8 cellular contexts compared by ENCODE assay signal in the genomic region with DNA sequence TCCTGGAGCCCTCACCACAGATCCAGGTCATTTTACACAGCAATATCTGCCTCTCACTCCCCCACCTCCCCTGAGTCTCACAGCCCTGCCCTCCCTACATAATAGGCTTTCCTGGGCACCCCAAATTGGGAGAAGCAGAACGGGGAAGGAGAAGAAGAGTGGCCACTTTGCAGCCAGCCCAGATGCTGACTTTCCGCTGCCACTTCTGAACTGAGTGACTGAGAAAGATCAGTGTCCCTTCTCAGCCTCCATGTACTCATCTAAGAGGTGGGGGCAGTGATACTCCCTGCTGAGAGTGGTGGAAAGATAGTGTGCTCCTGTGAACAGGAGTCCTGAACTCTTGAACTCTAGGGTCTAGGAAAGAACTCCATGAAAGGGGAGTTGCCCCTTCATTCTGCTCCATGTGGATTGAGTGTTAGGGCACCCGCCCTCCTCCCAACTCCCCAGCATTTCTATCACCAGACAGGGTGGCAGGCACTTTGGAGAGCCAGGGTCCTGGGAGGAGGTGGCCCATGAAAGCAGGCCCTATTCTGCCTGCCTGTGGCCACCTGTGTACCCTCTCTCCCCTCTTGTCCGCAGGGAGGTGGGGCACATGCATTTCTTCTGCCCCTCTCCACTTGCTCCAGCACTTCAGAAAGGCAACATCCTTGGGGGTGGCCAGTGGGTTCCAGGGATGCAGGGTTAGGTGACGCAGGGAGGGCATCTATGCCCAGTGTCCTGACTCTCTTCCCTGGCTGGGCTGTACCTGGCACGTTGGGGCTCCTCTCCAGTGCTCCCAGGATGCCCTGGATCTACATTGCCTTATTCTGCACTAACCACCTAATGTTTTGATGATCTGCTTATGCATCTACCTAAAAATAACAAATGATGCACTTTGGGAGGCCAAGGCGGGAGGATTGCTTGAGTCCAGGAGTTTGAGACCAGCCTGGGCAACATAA. TPM values are rescaled to one million over a fixed set of nuclear protein-coding genes. Genes with fewer than 3 reads are reported as not detected.
DNase-seq lines count a peak whose midpoint lies in the region; ATAC-seq, FAIRE-seq and TF ChIP-seq lines count a peak whose summit lies in the region.

No MANE protein-coding gene starts in this region.

- H3K4me3 ChIP-seq in esophagus squamous epithelium (no peak overlapping the region), upper lobe of right lung (no peak overlapping the region), small intestine (ENCODE audit: low read depth in 1 of 2, low read length in 2 of 2) (no peak overlapping the region)

- H3K27me3 ChIP-seq in esophagus squamous epithelium (no peaks in the 10 kb centered on the region), upper lobe of right lung (no peaks in the 10 kb centered on the region), small intestine (ENCODE audit: control insufficient read depth in 2 of 2, insufficient read depth in 2 of 2, low read length in 2 of 2) (no peaks in the 10 kb centered on the region)

- peaks cover 13 to 30% (median 19%) of the 10 kb centered on the region in 3 donors for H3K4me1 ChIP-seq in esophagus squamous epithelium
- H3K4me1 ChIP-seq in upper lobe of right lung = peaks cover 19% of the 10 kb centered on the region
- H3K4me1 ChIP-seq in small intestine (ENCODE audit: control insufficient read depth in 2 of 2, insufficient read depth in 1 of 2, low read depth in 1 of 2, low read length in 1 of 2) = peaks cover 2 to 6% of the 10 kb centered on the region in 2 donors

- intact Hi-C loops in esophagus squamous epithelium (cut with DNase I) = no loop called here
- intact Hi-C loops in upper lobe of right lung (cut with DNase I) = no loop called here

- CTCF ChIA-PET in T-cell (lab: Charles Lee) = interaction anchor here in 1 of 2 donors (0.6 to 2.0 kb wide), 5 partner anchors 38 to 353 kb away, joined by 3 to 25 read pairs (median 6); a partner anchor contains a TSS

- H3K27ac ChIP-seq in esophagus squamous epithelium (peak overlapping the region in 3 of 4 donors; percentile 13 to 54 (median 39)), upper lobe of right lung (peak overlapping the region; percentile 71), small intestine (ENCODE audit: low read depth in 1 of 2, low read length in 1 of 2) (peak overlapping the region in 1 of 2 donors; percentile 11)

- 70 to 97% methylated on average over 5 to 7 of the region's 7 CpGs for WGBS in esophagus squamous epithelium, 2 donors
- WGBS in small intestine, 3 donors = 90 to 93% (median 90%) methylated on average over 7 of the region's 7 CpGs

- H3K4me1 Mint-ChIP-seq in activated naive CD4-positive, alpha-beta T cell treated with anti-CD3 and anti-CD28 coated beads, Interleukin-2, amount 50 U/mL, for 24 hours = peaks cover 41% of the 10 kb centered on the region
- H3K4me1 Mint-ChIP-seq in T-cell = peaks cover 22 to 37% (median 24%) of the 10 kb centered on the region in 3 donors

- FAIRE-seq in small intestine (lab: Jason Lieb, UNC) = no peak

- no peaks in the 10 kb centered on the region for H3K9me3 Mint-ChIP-seq in activated naive CD4-positive, alpha-beta T cell treated with anti-CD3 and anti-CD28 coated beads, Interleukin-2, amount 50 U/mL, for 24 hours
- H3K9me3 Mint-ChIP-seq in T-cell = peaks cover 2 to 6% (median 6%) of the 10 kb centered on the region in 3 donors

- H3K4me3 Mint-ChIP-seq in activated naive CD4-positive, alpha-beta T cell treated with anti-CD3 and anti-CD28 coated beads, Interleukin-2, amount 50 U/mL, for 24 hours = peak overlapping the region; percentile 63
- peak overlapping the region in 2 of 3 donors; percentile 39 to 63 for H3K4me3 Mint-ChIP-seq in T-cell

- no peak for DNase-seq in activated naive CD4-positive, alpha-beta T cell treated with Interleukin-2 at 50 U/mL for 16 hours
- DNase-seq in T-cell (no peak), esophagus squamous epithelium (lab: John Stamatoyannopoulos, UW) (no peak), upper lobe of right lung (no peak), NCI-H2227 (lab: John Stamatoyannopoulos, UW; ENCODE audit: unreplicated experiment) (no peak), small intestine (no peak)

- ATAC-seq in T-cell (replicated peaks in 1 of 4) = peak in 1 of 4 experiments; percentile 4
- no peak for ATAC-seq in upper lobe of right lung
- no peak for ATAC-seq in GM19035 (IDR thresholded peaks at IDR 0.05; ENCODE audit: unreplicated experiment)

- H3K27me3 Mint-ChIP-seq in activated naive CD4-positive, alpha-beta T cell treated with anti-CD3 and anti-CD28 coated beads, Interleukin-2, amount 50 U/mL, for 24 hours = no peaks in the 10 kb centered on the region
- no peaks in the 10 kb centered on the region for H3K27me3 Mint-ChIP-seq in T-cell

- POLR2A ChIA-PET in T-cell (lab: Charles Lee) = no interaction called here

- TF ChIP-seq POLR2A in esophagus squamous epithelium (IDR thresholded peaks at IDR 0.05) = no peak

- peaks cover 2% of the 10 kb centered on the region for H3K36me3 Mint-ChIP-seq in activated naive CD4-positive, alpha-beta T cell treated with anti-CD3 and anti-CD28 coated beads, Interleukin-2, amount 50 U/mL, for 24 hours
- peaks cover under 1% of the 10 kb centered on the region for H3K36me3 Mint-ChIP-seq in T-cell

- H3K36me3 ChIP-seq in esophagus squamous epithelium = no peaks in the 10 kb centered on the region
- H3K36me3 ChIP-seq in upper lobe of right lung = no peaks in the 10 kb centered on the region
- no peaks in the 10 kb centered on the region for H3K36me3 ChIP-seq in small intestine (ENCODE audit: control insufficient read depth in 2 of 2, insufficient read depth in 2 of 2, low read length in 2 of 2)

- H3K27ac Mint-ChIP-seq in activated naive CD4-positive, alpha-beta T cell treated with anti-CD3 and anti-CD28 coated beads, Interleukin-2, amount 50 U/mL, for 24 hours = peak overlapping the region; percentile 95
- H3K27ac Mint-ChIP-seq in T-cell = peak overlapping the region; percentile 40 to 55

- no peak for TF ChIP-seq CTCF in esophagus squamous epithelium (IDR thresholded peaks at IDR 0.05)
- TF ChIP-seq CTCF in upper lobe of right lung (IDR thresholded peaks at IDR 0.05) = no peak

- H3K9me3 ChIP-seq in esophagus squamous epithelium = peaks cover 0 to 8% (median 7%) of the 10 kb centered on the region in 3 donors
- peaks cover 6% of the 10 kb centered on the region for H3K9me3 ChIP-seq in upper lobe of right lung
- no peaks in the 10 kb centered on the region for H3K9me3 ChIP-seq in small intestine (ENCODE audit: control insufficient read depth, low read depth)

RNA-seq across cellular contexts. Expression of a gene that starts 38.3 kb away (rescaled TPM):
- total RNA-seq in T-cell (10 to 100 TPM; 22.9 to 34.9 (median 30.6) TPM), esophagus squamous epithelium (10 to 100 TPM; 43.7 to 57.4 (median 51.4) TPM), upper lobe of right lung (28.1 TPM)
- 100 to 1,000 TPM in 1 of 3 donors, 10 to 100 TPM in 2; 63.7 to 107 (median 66.5) TPM for polyA plus RNA-seq in small intestine

RNA-seq across cellular contexts. Expression of a gene that starts 44.1 kb away (rescaled TPM):
- 1 to 10 TPM; 1.1 to 8.9 (median 6.4) TPM for total RNA-seq in T-cell
- 100 to 1,000 TPM in 2 of 4 donors, 10 to 100 TPM in 2; 28.0 to 107 (median 80.8) TPM for total RNA-seq in esophagus squamous epithelium
- 231 TPM for total RNA-seq in upper lobe of right lung
- 100 to 1,000 TPM; 100 to 144 (median 107) TPM for polyA plus RNA-seq in small intestine
